Comparison of ENCODE assay signal across 20 cellular contexts in genomic region chr1:45033356-45033755, GRCh38. TPM values are rescaled to one million over a fixed set of nuclear protein-coding genes. Genes with fewer than 3 reads are reported as not detected.
A peak's percentile ranks its signal among the peaks of the same experiment; 100 is the strongest.
DNase-seq lines count a peak whose midpoint lies in the region; ATAC-seq and TF ChIP-seq lines count a peak whose summit lies in the region.
"Had no signal": no experiment of that assay in that cellular context is flagged by ENCODE, and none has a peak within 500 bp of the region (broad histone marks: within the 10 kb centered on the region; RNA-seq: fewer than 3 reads in every experiment).

No MANE protein-coding gene starts in this region.

- H3K36me3 ChIP-seq in OCI-LY3 (replicated peaks; ENCODE audit: low read depth, low read length) = no peaks in the 10 kb centered on the region
- no peaks in the 10 kb centered on the region for H3K36me3 ChIP-seq in parathyroid adenoma (ENCODE audit: control insufficient read depth, insufficient read depth, low read length)
- H3K36me3 ChIP-seq in PC-3 (ENCODE audit: low read depth, low read length) = no peaks in the 10 kb centered on the region

- peak; percentile 67 for ATAC-seq in activated CD8-positive, alpha-beta memory T cell treated with anti-CD3 and anti-CD28 coated beads, Interleukin-2, amount 10 ng/mL, durations not matched to agents 7 days and 5 days
- ATAC-seq in HG03135 (IDR thresholded peaks at IDR 0.05; ENCODE audit: unreplicated experiment) (peak; percentile 66), PC-3 (no peak)
- ATAC-seq: activated T-cell treated with anti-CD3 and anti-CD28 coated beads, Interleukin-2, amount 50 U/mL, for 4 hours; mucosa of descending colon; upper lobe of right lung had no signal

- no peaks in the 10 kb centered on the region for H3K9me2 ChIP-seq in PC-3 (replicated peaks; ENCODE audit: low read length)

- no peak overlapping the region for H3K27ac Mint-ChIP-seq in activated CD8-positive, alpha-beta memory T cell treated with anti-CD3 and anti-CD28 coated beads, Interleukin-2, amount 10 ng/mL, durations not matched to agents 7 days and 5 days

- DNase-seq in activated CD8-positive, alpha-beta memory T cell treated with anti-CD3 and anti-CD28 coated beads, Interleukin-2, amount 10 ng/mL, durations not matched to agents 7 days and 5 days = no peak
- no peak for DNase-seq in activated CD8-positive, alpha-beta memory T cell treated with anti-CD3 and anti-CD28 coated beads, Interleukin-2, amount 50 U/mL, for 48 hours
- no peak for DNase-seq in occipital lobe (lab: John Stamatoyannopoulos, UW)
- no peak for DNase-seq in PC-3
- DNase-seq in GM19240 (ENCODE audit: insufficient read length, low spot score) = no peak
- DNase-seq: activated CD4-positive, alpha-beta T cell treated with anti-CD3 and anti-CD28 coated beads, Interleukin-2, amount 50 U/mL, for 1 hour; activated T-cell treated with anti-CD3 and anti-CD28 coated beads, Interleukin-2, amount 50 U/mL, for 4 hours; CD8-positive, alpha-beta memory T cell; central memory CD4-positive, alpha-beta T cell; effector CD8-positive, alpha-beta T cell; mucosa of descending colon; NCI-H2081 treated with DMSO at 0.1 percent for 48 hours; NCI-H774; Right ventricle myocardium superior; stimulated activated naive CD4-positive, alpha-beta T cell; upper lobe of right lung had no signal

- H3K9ac ChIP-seq in OCI-LY3 (ENCODE audit: low read length) = no peak overlapping the region
- H3K9ac ChIP-seq in parathyroid adenoma = no peak overlapping the region
- no peak overlapping the region for H3K9ac ChIP-seq in PC-3 (ENCODE audit: low read length)

- H3K4me1 Mint-ChIP-seq in activated CD8-positive, alpha-beta memory T cell treated with anti-CD3 and anti-CD28 coated beads, Interleukin-2, amount 10 ng/mL, durations not matched to agents 7 days and 5 days = peaks cover 13% of the 10 kb centered on the region

- no peaks in the 10 kb centered on the region for H3K36me3 Mint-ChIP-seq in activated CD8-positive, alpha-beta memory T cell treated with anti-CD3 and anti-CD28 coated beads, Interleukin-2, amount 10 ng/mL, durations not matched to agents 7 days and 5 days

- H3K4me1 ChIP-seq in OCI-LY3 (ENCODE audit: low read length) (peaks cover 9% of the 10 kb centered on the region; the same call in 1 of the 2 replicates), parathyroid adenoma (peaks cover 3% of the 10 kb centered on the region), PC-3 (ENCODE audit: insufficient read depth, low read length) (no peaks in the 10 kb centered on the region)
- H3K4me1 ChIP-seq: upper lobe of right lung had no signal

- H3K9me3 ChIP-seq in OCI-LY3 (ENCODE audit: insufficient read depth, low read length) (no peaks in the 10 kb centered on the region), parathyroid adenoma (ENCODE audit: control insufficient read depth, low read length) (no peaks in the 10 kb centered on the region), PC-3 (ENCODE audit: low read length) (no peaks in the 10 kb centered on the region)
- H3K9me3 ChIP-seq: mucosa of descending colon, upper lobe of right lung had no signal

- no peak overlapping the region for H2AFZ ChIP-seq in OCI-LY3 (ENCODE audit: low read depth, low read length)
- no peak overlapping the region for H2AFZ ChIP-seq in parathyroid adenoma
- no peak overlapping the region for H2AFZ ChIP-seq in PC-3 (ENCODE audit: low read length)

- TF ChIP-seq CTCF in OCI-LY3 (IDR thresholded peaks at IDR 0.05; ENCODE audit: low read depth, low read length) = no peak
- no peak for TF ChIP-seq CTCF in parathyroid adenoma (IDR thresholded peaks at IDR 0.05)
- no peak for TF ChIP-seq CTCF in PC-3 (conservative IDR thresholded peaks at IDR 0.05; ENCODE audit: low read depth, low read length)

- H3K27me3 Mint-ChIP-seq in activated CD8-positive, alpha-beta memory T cell treated with anti-CD3 and anti-CD28 coated beads, Interleukin-2, amount 10 ng/mL, durations not matched to agents 7 days and 5 days = no peaks in the 10 kb centered on the region
- H3K27me3 Mint-ChIP-seq: CD8-positive, alpha-beta memory T cell had no signal

- no peaks in the 10 kb centered on the region for H3F3A ChIP-seq in PC-3 (ENCODE audit: low read length, unreplicated experiment)

- POLR2A ChIA-PET in PC-3 (lab: Charles Lee; ENCODE audit: unreplicated experiment) = interaction anchor here (0.5 to 0.6 kb wide), 2 partner anchors 23 to 270 kb away, joined by 6 to 15 read pairs; no protein-coding TSS in a partner anchor

- intact Hi-C loops in PC-3 (cut with micrococcal nuclease) = no loop called here

- H3K4me2 ChIP-seq in OCI-LY3 (ENCODE audit: low read length) = peak overlapping the region; percentile 16; the same call in 1 of the 2 replicates
- H3K4me2 ChIP-seq in parathyroid adenoma (ENCODE audit: low read length) = peak overlapping the region; percentile 37
- no peak overlapping the region for H3K4me2 ChIP-seq in PC-3 (ENCODE audit: low read length)
- H3K4me2 ChIP-seq: smooth muscle cell had no signal

- BruUV-seq in PC-3 (replicated peaks; lab: Mats Ljungman, UMichigan) = no TSS peak

- H4K20me1 ChIP-seq in OCI-LY3 (ENCODE audit: insufficient read depth, low read length) = no peaks in the 10 kb centered on the region
- no peaks in the 10 kb centered on the region for H4K20me1 ChIP-seq in PC-3 (ENCODE audit: low read length)

- H3K4me3 ChIP-seq in OCI-LY3 (ENCODE audit: low read length) (no peak overlapping the region), parathyroid adenoma (ENCODE audit: low read depth, low read length) (no peak overlapping the region), PC-3 (ENCODE audit: low read length) (no peak overlapping the region)
- H3K4me3 ChIP-seq: mucosa of descending colon, smooth muscle cell, upper lobe of right lung had no signal

- H3K79me2 ChIP-seq in OCI-LY3 (ENCODE audit: low read length) (no peaks in the 10 kb centered on the region), parathyroid adenoma (no peaks in the 10 kb centered on the region), PC-3 (ENCODE audit: low read length) (no peaks in the 10 kb centered on the region)

- H3K27me3 ChIP-seq in OCI-LY3 (ENCODE audit: low read depth, low read length) (no peaks in the 10 kb centered on the region), parathyroid adenoma (ENCODE audit: control insufficient read depth, insufficient read depth, low read length) (no peaks in the 10 kb centered on the region), PC-3 (ENCODE audit: low read length) (no peaks in the 10 kb centered on the region)
- H3K27me3 ChIP-seq: upper lobe of right lung had no signal

- CTCF ChIA-PET in activated CD8-positive, alpha-beta memory T cell treated with anti-CD3 and anti-CD28 coated beads, Interleukin-2, amount 10 ng/mL, durations not matched to agents 7 days and 5 days (lab: Charles Lee) = interaction anchor here (0.6 to 4.9 kb wide), 4 partner anchors 12 to 270 kb away, joined by 3 to 21 read pairs (median 4); no protein-coding TSS in a partner anchor
- CTCF ChIA-PET in PC-3 (lab: Charles Lee) = no interaction called here

- H3K4me3 Mint-ChIP-seq in activated CD8-positive, alpha-beta memory T cell treated with anti-CD3 and anti-CD28 coated beads, Interleukin-2, amount 10 ng/mL, durations not matched to agents 7 days and 5 days = no peak overlapping the region
- H3K4me3 Mint-ChIP-seq: activated T-cell treated with anti-CD3 and anti-CD28 coated beads, Interleukin-2, amount 50 U/mL, for 4 hours; CD8-positive, alpha-beta memory T cell had no signal

- no peaks in the 10 kb centered on the region for H3K9me3 Mint-ChIP-seq in activated CD8-positive, alpha-beta memory T cell treated with anti-CD3 and anti-CD28 coated beads, Interleukin-2, amount 10 ng/mL, durations not matched to agents 7 days and 5 days (ENCODE audit: low read depth)
- H3K9me3 Mint-ChIP-seq: activated T-cell treated with anti-CD3 and anti-CD28 coated beads, Interleukin-2, amount 50 U/mL, for 4 hours; CD8-positive, alpha-beta memory T cell had no signal

- H3K27ac ChIP-seq in OCI-LY3 (ENCODE audit: low read length) = no peak overlapping the region
- no peak overlapping the region for H3K27ac ChIP-seq in parathyroid adenoma
- no peak overlapping the region for H3K27ac ChIP-seq in PC-3 (ENCODE audit: low read length)
- H3K27ac ChIP-seq: upper lobe of right lung had no signal

RNA-seq across cellular contexts. Expression of gene UROD, which starts 21.3 kb away (rescaled TPM):
- total RNA-seq in activated CD8-positive, alpha-beta memory T cell treated with anti-CD3 and anti-CD28 coated beads, Interleukin-2, amount 10 ng/mL, durations not matched to agents 7 days and 5 days = 10 to 100 TPM; 68.5 to 72.7 TPM
- total RNA-seq in occipital lobe (61.8 TPM), PC-3 (2014; rRNA removed) (167 and 168 TPM in 2 replicates)

RNA-seq across cellular contexts. Expression of gene HECTD3, which starts 22.2 kb away (rescaled TPM):
- 10 to 100 TPM; 31.5 to 32.6 TPM for total RNA-seq in activated CD8-positive, alpha-beta memory T cell treated with anti-CD3 and anti-CD28 coated beads, Interleukin-2, amount 10 ng/mL, durations not matched to agents 7 days and 5 days
- 17.6 TPM for total RNA-seq in occipital lobe
- 25.3 and 32.8 TPM in 2 replicates for total RNA-seq in PC-3 (2014; rRNA removed)

RNA-seq across cellular contexts. Expression of gene EIF2B3, which starts 47.0 kb away (rescaled TPM):
- total RNA-seq in activated CD8-positive, alpha-beta memory T cell treated with anti-CD3 and anti-CD28 coated beads, Interleukin-2, amount 10 ng/mL, durations not matched to agents 7 days and 5 days = 10 to 100 TPM; 26.5 to 33.3 TPM
- total RNA-seq in occipital lobe (33.1 TPM), PC-3 (2014; rRNA removed) (37.1 and 38.9 TPM in 2 replicates)
